Comparison of ENCODE assay signal across 9 cellular contexts in the genomic region with DNA sequence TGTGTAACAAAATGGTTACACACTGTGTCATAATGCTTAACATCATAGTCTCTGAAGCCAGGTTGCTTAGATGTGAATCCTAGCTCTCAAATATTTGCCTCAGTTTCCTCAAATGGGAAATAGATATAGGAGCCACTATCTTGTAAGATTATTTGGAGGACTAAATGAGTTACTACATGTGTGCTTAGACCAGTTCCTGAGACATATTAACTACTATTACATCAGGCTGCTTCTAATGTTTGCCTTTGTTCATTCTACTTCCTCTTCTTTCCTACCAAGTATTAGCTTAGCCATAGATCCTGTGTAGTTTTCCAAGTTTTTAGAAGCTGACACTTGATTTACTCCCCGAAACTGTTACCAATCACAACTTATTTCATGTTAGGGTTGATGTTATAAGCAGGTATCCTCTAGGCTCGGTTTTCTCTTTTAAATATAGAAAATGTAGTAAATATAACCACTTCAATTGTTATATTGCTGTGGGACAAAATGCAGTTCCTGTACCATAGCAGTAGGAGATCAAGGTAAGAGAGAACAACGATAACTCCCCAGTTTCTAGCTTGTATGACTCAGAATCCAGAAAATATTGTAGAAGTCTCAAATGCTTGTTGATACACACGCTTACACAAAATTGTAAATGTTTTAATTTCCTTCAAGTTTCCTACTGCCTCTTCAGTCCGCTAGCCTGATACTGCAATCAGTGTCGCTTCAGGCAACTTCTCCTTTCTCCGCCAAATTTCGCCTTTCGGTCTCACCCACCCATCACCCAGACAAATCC. TPM values are rescaled to one million over a fixed set of nuclear protein-coding genes. Genes with fewer than 3 reads are reported as not detected.
A peak's percentile ranks its signal among the peaks of the same experiment; 100 is the strongest.
DNase-seq lines count a peak whose midpoint lies in the region; ATAC-seq and TF ChIP-seq lines count a peak whose summit lies in the region.
"Had no signal": no experiment of that assay in that cellular context is flagged by ENCODE, and none has a peak within 500 bp of the region (broad histone marks: within the 10 kb centered on the region; RNA-seq: fewer than 3 reads in every experiment).

No MANE protein-coding gene starts in this region.

- intact Hi-C loops in OCI-LY7 (cut with micrococcal nuclease; ENCODE audit: unreplicated experiment), result loop anchor here (5.0 to 10.0 kb wide), 3 partner anchors 48 to 1732 kb away; no protein-coding TSS in a partner anchor

- H4K20me1 ChIP-seq in OCI-LY7 (ENCODE audit: insufficient read depth, low read length), result no peaks in the 10 kb centered on the region

- peak; percentile 1 to 6 for ATAC-seq in CD4-positive, CD25-positive, alpha-beta regulatory T cell (ENCODE audit: low read depth in 2 of 2)
- ATAC-seq in HG02885 (IDR thresholded peaks at IDR 0.05; ENCODE audit: poor library complexity, unreplicated experiment), result no peak

- peaks cover 39% of the 10 kb centered on the region for H3K79me2 ChIP-seq in OCI-LY7 (ENCODE audit: insufficient read depth, low read depth, low read length)

- H2AFZ ChIP-seq in OCI-LY7 (ENCODE audit: low read length), result peak overlapping the region; percentile 73

- H3K36me3 Mint-ChIP-seq in CD4-positive, CD25-positive, alpha-beta regulatory T cell, result no peaks in the 10 kb centered on the region
- H3K36me3 Mint-ChIP-seq in endodermal cell (ENCODE audit: low read depth), result peaks cover 6% of the 10 kb centered on the region
- H3K36me3 Mint-ChIP-seq in neural crest cell (ENCODE audit: low read depth), result no peaks in the 10 kb centered on the region
- H3K36me3 Mint-ChIP-seq: IgD-negative memory B cell had no signal

- POLR2A ChIA-PET in HEK293 (lab: Yijun Ruan, JAX) (interaction anchor here (0.5 to 1.1 kb wide), 3 partner anchors 10 to 16 kb away, joined by 3 to 4 read pairs (median 3); no protein-coding TSS in a partner anchor), OCI-LY7 (lab: Charles Lee) (interaction anchor here (0.6 to 7.3 kb wide), 17 partner anchors 10 to 530 kb away, joined by 3 to 68 read pairs (median 3); no protein-coding TSS in a partner anchor)

- peak overlapping the region in 1 of 4 donors; percentile 11 for H3K4me3 Mint-ChIP-seq in CD4-positive, CD25-positive, alpha-beta regulatory T cell
- H3K4me3 Mint-ChIP-seq in endodermal cell (no peak overlapping the region), neural crest cell (no peak overlapping the region)
- H3K4me3 Mint-ChIP-seq: IgD-negative memory B cell had no signal

- peaks cover 6% of the 10 kb centered on the region for H3K27me3 ChIP-seq in CD4-positive, CD25-positive, alpha-beta regulatory T cell (ENCODE audit: control insufficient read depth, insufficient read depth, low read length)
- no peaks in the 10 kb centered on the region for H3K27me3 ChIP-seq in endodermal cell (ENCODE audit: control insufficient read depth, insufficient read depth, low read length, poor library complexity, severe bottlenecking)

- H3K27ac Mint-ChIP-seq in CD4-positive, CD25-positive, alpha-beta regulatory T cell, result no peak overlapping the region
- H3K27ac Mint-ChIP-seq in endodermal cell (no peak overlapping the region), neural crest cell (ENCODE audit: unreplicated experiment) (no peak overlapping the region)
- H3K27ac Mint-ChIP-seq: IgD-negative memory B cell had no signal

- TF ChIP-seq CTCF in HEK293 (tag by site-specific recombination; IDR thresholded peaks at IDR 0.05), result no peak
- TF ChIP-seq CTCF in OCI-LY7 (conservative IDR thresholded peaks at IDR 0.05; ENCODE audit: low read length), result no peak
- no peak for TF ChIP-seq CTCF in endodermal cell (conservative IDR thresholded peaks at IDR 0.05)
- peak; percentile 27 for TF ChIP-seq CTCF in neural crest cell (conservative IDR thresholded peaks at IDR 0.05)

- H3K9me2 ChIP-seq in OCI-LY7 (ENCODE audit: insufficient read depth, low read length), result no peaks in the 10 kb centered on the region

- peaks cover 24% of the 10 kb centered on the region for H3K4me1 ChIP-seq in CD4-positive, CD25-positive, alpha-beta regulatory T cell (ENCODE audit: control insufficient read depth, insufficient read depth, low read length, poor library complexity, severe bottlenecking)
- no peaks in the 10 kb centered on the region for H3K4me1 ChIP-seq in HEK293 (ENCODE audit: control insufficient read depth, insufficient read depth, low read length)
- peaks cover 39% of the 10 kb centered on the region for H3K4me1 ChIP-seq in OCI-LY7 (ENCODE audit: insufficient read depth, low read length, poor library complexity, severe bottlenecking)
- H3K4me1 ChIP-seq in endodermal cell (ENCODE audit: control insufficient read depth, insufficient read depth, low read length), result no peaks in the 10 kb centered on the region

- H3K4me2 ChIP-seq in OCI-LY7 (ENCODE audit: low read length), result peak overlapping the region; percentile 92

- peaks cover 2% of the 10 kb centered on the region for H3K36me3 ChIP-seq in CD4-positive, CD25-positive, alpha-beta regulatory T cell (ENCODE audit: control insufficient read depth, insufficient read depth, low read length)
- H3K36me3 ChIP-seq in HEK293 (ENCODE audit: control insufficient read depth in 2 of 2, insufficient read depth in 1 of 2, low read length in 2 of 2) (peaks cover 4 to 16% of the 10 kb centered on the region in 2 experiments; a peak in 2 of 3 replicates), OCI-LY7 (ENCODE audit: insufficient read depth, low read length) (peaks cover 16% of the 10 kb centered on the region), endodermal cell (ENCODE audit: control insufficient read depth, insufficient read depth, low read length) (peaks cover 24% of the 10 kb centered on the region)

- peaks cover 17% of the 10 kb centered on the region for H3K27me3 Mint-ChIP-seq in CD4-positive, CD25-positive, alpha-beta regulatory T cell
- H3K27me3 Mint-ChIP-seq in endodermal cell (ENCODE audit: insufficient read depth) (no peaks in the 10 kb centered on the region), neural crest cell (ENCODE audit: low read depth) (no peaks in the 10 kb centered on the region)
- H3K27me3 Mint-ChIP-seq: IgD-negative memory B cell had no signal

- CTCF ChIA-PET in HEK293 (lab: Yijun Ruan, JAX), result interaction anchor here (0.6 to 1.2 kb wide), 6 partner anchors 30 to 264 kb away, joined by 3 to 5 read pairs (median 3); no protein-coding TSS in a partner anchor
- CTCF ChIA-PET in OCI-LY7 (lab: Charles Lee; ENCODE audit: unreplicated experiment), result no interaction called here

- BruUV-seq in OCI-LY7 (replicated peaks; lab: Mats Ljungman, UMichigan), result TSS peak; percentile 96

- 8 to 14% methylated on average over 2 to 8 of the region's 9 CpGs for WGBS in endodermal cell (ENCODE audit: insufficient coverage in 1 of 2, insufficient read length in 1 of 2), 2 experiments

- peak overlapping the region; percentile 96 for H3K4me3 ChIP-seq in CD4-positive, CD25-positive, alpha-beta regulatory T cell (ENCODE audit: low read depth, low read length)
- peak overlapping the region; percentile 99 for H3K4me3 ChIP-seq in HEK293 (ENCODE audit: low read depth, low read length)
- H3K4me3 ChIP-seq in OCI-LY7 (ENCODE audit: low read depth, low read length, poor library complexity, severe bottlenecking), result peak overlapping the region; percentile 87
- H3K4me3 ChIP-seq in endodermal cell (ENCODE audit: low read length), result peak overlapping the region; percentile 92

- no peaks in the 10 kb centered on the region for H3K9me3 Mint-ChIP-seq in CD4-positive, CD25-positive, alpha-beta regulatory T cell
- H3K9me3 Mint-ChIP-seq in endodermal cell (no peaks in the 10 kb centered on the region), neural crest cell (no peaks in the 10 kb centered on the region)

- H3K9me3 ChIP-seq in CD4-positive, CD25-positive, alpha-beta regulatory T cell (ENCODE audit: control insufficient read depth in 2 of 2, low read length in 2 of 2), result no peaks in the 10 kb centered on the region
- H3K9me3 ChIP-seq in HEK293 (ENCODE audit: control insufficient read depth, insufficient read depth, low read depth, low read length) (no peaks in the 10 kb centered on the region), OCI-LY7 (ENCODE audit: low read length) (no peaks in the 10 kb centered on the region), endodermal cell (ENCODE audit: control insufficient read depth, low read length) (no peaks in the 10 kb centered on the region)

- no peak for DNase-seq in CD4-positive, CD25-positive, alpha-beta regulatory T cell
- DNase-seq in OCI-LY7 (ENCODE audit: low spot score) (peak; percentile 44), endodermal cell (no peak), neural crest cell (ENCODE audit: low read depth, low spot score) (no peak), D341Med (ENCODE audit: low spot score) (no peak)
- DNase-seq in activated effector memory CD4-positive, alpha-beta T cell treated with Interleukin-2 at 50 U/mL for 16 hours, result no peak

- H3K9ac ChIP-seq in endodermal cell (ENCODE audit: extremely low read depth, low read length, poor library complexity, severe bottlenecking), result peak overlapping the region; percentile 73

- peaks cover 0 to 5% (median 2%) of the 10 kb centered on the region in 4 donors for H3K4me1 Mint-ChIP-seq in CD4-positive, CD25-positive, alpha-beta regulatory T cell
- H3K4me1 Mint-ChIP-seq in endodermal cell (peaks cover 4% of the 10 kb centered on the region), neural crest cell (no peaks in the 10 kb centered on the region)

- peak overlapping the region; percentile 80 for H3K27ac ChIP-seq in CD4-positive, CD25-positive, alpha-beta regulatory T cell (ENCODE audit: insufficient read depth, low read length, poor library complexity, severe bottlenecking)
- H3K27ac ChIP-seq in HEK293 (ENCODE audit: extremely low read depth, low read depth, low read length), result peak overlapping the region; percentile 80; the same call in 1 of the 2 replicates
- H3K27ac ChIP-seq in OCI-LY7 (ENCODE audit: low read depth, low read length, poor library complexity, severe bottlenecking), result peak overlapping the region; percentile 95
- peak overlapping the region; percentile 22 for H3K27ac ChIP-seq in endodermal cell (ENCODE audit: low read depth, low read length)

RNA-seq across cellular contexts. Expression of a gene that starts 0.7 kb away (rescaled TPM):
- total RNA-seq in CD4-positive, CD25-positive, alpha-beta regulatory T cell, result 32.9 TPM
- 10 to 100 TPM; 38.2 to 52.5 (median 49.4) TPM for polyA plus RNA-seq in CD4-positive, CD25-positive, alpha-beta regulatory T cell
- 117 and 151 TPM in 2 replicates for total RNA-seq in OCI-LY7 (2014; rRNA removed; shearing (Covaris generic))
- total RNA-seq in OCI-LY7 (2022) (226 and 227 TPM in 2 replicates), endodermal cell (100 to 1,000 TPM; 212 to 232 TPM), neural crest cell (103 and 114 TPM in 2 replicates)
- polyA plus RNA-seq in endodermal cell (2013, experiment 1 of 2), result 74.6 TPM
- polyA plus RNA-seq in endodermal cell (2013, experiment 2 of 2), result 68.4 TPM

Comparison
In these comparisons a context has a peak if more than half of its experiments do, and no peak if none do; other contexts are left out.
1. H3K27ac ChIP-seq: peak in every context shown above with its lines; median percentile 95 in OCI-LY7; 80 in CD4-positive, CD25-positive, alpha-beta regulatory T cell; 80 in HEK293; 22 in endodermal cell.